In genomic region chr4:1973218-1973617, GRCh38 we compare ENCODE assay signal across 28 cellular contexts.
"Had no signal": no experiment of that assay in that cellular context is flagged by ENCODE, and none has a peak within 500 bp of the region (broad histone marks: within the 10 kb centered on the region; RNA-seq: fewer than 3 reads in every experiment).

No MANE protein-coding gene starts in this region.

- ATAC-seq: activated naive CD4-positive, alpha-beta T cell treated with anti-CD3 and anti-CD28 coated beads, Interleukin-2, amount 50 U/mL, for 72 hours; activated T-cell treated with anti-CD3 and anti-CD28 coated beads, Interleukin-2, amount 50 U/mL, for 4 hours; activated T-helper 17 cell treated with anti-CD3 and anti-CD28 coated beads, Interleukin-2, amount 50 U/mL, for 72 hours; body of pancreas; left cardiac atrium; left ventricle myocardium superior; naive thymus-derived CD4-positive, alpha-beta T cell had no signal

- H3K27ac ChIP-seq: body of pancreas, colonic mucosa, epithelial cell of prostate, prostate gland, tibial nerve, VCaP had no signal

- H3K9me3 ChIP-seq: body of pancreas, colonic mucosa, prostate gland, SK-N-SH, tibial nerve had no signal

- DNase-seq: activated CD4-positive, alpha-beta T cell treated with anti-CD3 and anti-CD28 coated beads for 48 hours; activated CD4-positive, alpha-beta T cell treated with anti-CD3 and anti-CD28 coated beads, Interleukin-2, amount 50 U/mL, for 48 hours; activated CD8-positive, alpha-beta memory T cell treated with anti-CD3 and anti-CD28 coated beads for 24 hours; activated gamma-delta T cell treated with Interleukin-2 at 50 U/mL for 16 hours; activated T-cell treated with anti-CD3 and anti-CD28 coated beads, Interleukin-2, amount 50 U/mL, for 4 hours; anterior cingulate cortex; body of pancreas; cerebellar nuclear complex; colonic mucosa; effector CD8-positive, alpha-beta T cell; glutamatergic neuron; left cardiac atrium; left ventricle myocardium superior; mammary epithelial cell; midbrain; naive thymus-derived CD4-positive, alpha-beta T cell; retina; SK-N-SH; stimulated activated naive CD4-positive, alpha-beta T cell treated with Interleukin-2 at 50 U/mL for 16 hours; SW 1271; T-helper 9 cell had no signal

- H3K9me3 Mint-ChIP-seq: activated naive CD4-positive, alpha-beta T cell treated with anti-CD3 and anti-CD28 coated beads, Interleukin-2, amount 50 U/mL, for 72 hours; activated T-cell treated with anti-CD3 and anti-CD28 coated beads, Interleukin-2, amount 50 U/mL, for 4 hours; activated T-helper 17 cell treated with anti-CD3 and anti-CD28 coated beads, Interleukin-2, amount 50 U/mL, for 72 hours; naive thymus-derived CD4-positive, alpha-beta T cell; T-helper 1 cell treated with Interleukin-12 subunit alpha and Interleukin-12 subunit beta and Interleukin-4 antibody, amounts not matched to agents 30 μg/mL and 1 μg/mL, for 36 hours had no signal

- H3K4me3 Mint-ChIP-seq: activated T-cell treated with anti-CD3 and anti-CD28 coated beads, Interleukin-2, amount 50 U/mL, for 4 hours; activated T-helper 17 cell treated with anti-CD3 and anti-CD28 coated beads, Interleukin-2, amount 50 U/mL, for 72 hours; naive thymus-derived CD4-positive, alpha-beta T cell; T-helper 1 cell treated with Interleukin-12 subunit alpha and Interleukin-12 subunit beta and Interleukin-4 antibody, amounts not matched to agents 30 μg/mL and 1 μg/mL, for 36 hours had no signal

- H3K4me1 ChIP-seq: body of pancreas, colonic mucosa, prostate gland, tibial nerve had no signal

- H3K27me3 ChIP-seq: body of pancreas, colonic mucosa, tibial nerve had no signal

- H3K4me2 ChIP-seq: SK-N-SH had no signal

- H3K36me3 ChIP-seq: prostate gland had no signal

- H3K27ac Mint-ChIP-seq: activated T-helper 17 cell treated with anti-CD3 and anti-CD28 coated beads, Interleukin-2, amount 50 U/mL, for 72 hours; T-helper 1 cell treated with Interleukin-12 subunit alpha and Interleukin-12 subunit beta and Interleukin-4 antibody, amounts not matched to agents 30 μg/mL and 1 μg/mL, for 36 hours had no signal

- H3K27me3 Mint-ChIP-seq: activated T-helper 17 cell treated with anti-CD3 and anti-CD28 coated beads, Interleukin-2, amount 50 U/mL, for 72 hours; naive thymus-derived CD4-positive, alpha-beta T cell had no signal

- H3K4me1 Mint-ChIP-seq: activated T-helper 17 cell treated with anti-CD3 and anti-CD28 coated beads, Interleukin-2, amount 50 U/mL, for 72 hours had no signal

- H3K9ac ChIP-seq: SK-N-SH had no signal

- H3K4me3 ChIP-seq: body of pancreas, colonic mucosa, prostate gland, tibial nerve had no signal
